8 cellular contexts compared by ENCODE assay signal in the genomic region with DNA sequence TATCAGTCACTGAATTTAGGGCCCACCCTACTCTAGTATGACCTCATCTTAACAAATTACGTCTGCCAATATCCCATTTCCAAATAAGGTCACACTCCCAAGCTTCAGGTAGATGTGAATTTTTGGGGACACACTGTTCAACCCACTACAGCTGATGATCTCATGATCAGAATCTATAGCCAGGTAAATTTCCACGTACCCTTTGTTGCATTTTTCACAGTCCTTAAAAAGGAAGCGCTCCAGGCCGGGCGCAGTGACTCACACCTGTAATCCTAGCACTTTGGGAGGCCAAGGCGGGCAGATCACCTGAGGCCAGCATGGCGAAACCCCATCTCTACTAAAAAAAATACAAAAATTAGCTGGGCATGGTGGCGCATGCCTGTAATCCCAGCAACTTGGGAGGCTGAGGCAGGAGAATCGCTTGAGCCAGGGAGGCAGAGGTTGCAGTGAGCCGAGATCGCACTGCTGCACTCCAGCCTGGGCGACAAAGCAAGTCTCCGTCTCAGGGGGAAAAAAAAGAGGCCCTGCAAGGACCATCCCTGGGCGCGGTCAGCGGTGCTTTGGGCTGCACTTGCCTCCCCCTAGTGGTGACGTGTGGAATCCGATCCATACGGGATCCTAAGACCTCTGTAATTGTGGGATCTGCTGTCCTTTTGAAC. TPM values are rescaled to one million over a fixed set of nuclear protein-coding genes. Genes with fewer than 3 reads are reported as not detected.
DNase-seq lines count a peak whose midpoint lies in the region; ATAC-seq and TF ChIP-seq lines count a peak whose summit lies in the region.
"Not testable (repeated sequence)": the region's sequence is repeated elsewhere in the genome, so short reads cannot be mapped to it uniquely, and the experiment has no call there.

No MANE protein-coding gene starts in this region.

- H3K36me3 ChIP-seq in mesendoderm (ENCODE audit: control insufficient read depth, insufficient read depth, low read length), result not testable (repeated sequence)

- TF ChIP-seq CTCF in CD4-positive, alpha-beta T cell (IDR thresholded peaks at IDR 0.05), result peak; percentile 96
- peak; percentile 93 for TF ChIP-seq CTCF in HFF-Myc (IDR thresholded peaks at IDR 0.05; ENCODE audit: low read depth, low read length, missing control alignments)

- CTCF ChIA-PET in CD4-positive, alpha-beta T cell (lab: Charles Lee), result interaction anchor here (0.7 to 2.3 kb wide), 6 partner anchors 10 to 71 kb away, joined by 3 to 18 read pairs (median 6); partner anchors contain the start of gene P2RX4

- peak; percentile 75 for ATAC-seq in CD4-positive, alpha-beta T cell (ENCODE audit: poor library complexity)

- not testable (repeated sequence) for H3K9ac ChIP-seq in mesendoderm (ENCODE audit: low read length)

- not testable (repeated sequence) for H3K79me2 ChIP-seq in mesendoderm (ENCODE audit: control insufficient read depth, insufficient read depth, low read length)

- not testable (repeated sequence) for H4K8ac ChIP-seq in mesendoderm (ENCODE audit: low read depth, low read length)

- not testable (repeated sequence) for H3K56ac ChIP-seq in mesendoderm (ENCODE audit: low read length)

- POLR2A ChIA-PET in CD4-positive, alpha-beta T cell (lab: Charles Lee), result interaction anchor here (1.3 kb wide), 1 partner anchor 11 kb away, joined by 8 read pairs; no protein-coding TSS in a partner anchor

- not testable (repeated sequence) for H3K9me3 ChIP-seq in CD4-positive, alpha-beta T cell (ENCODE audit: control insufficient read depth, low read length)

- not testable (repeated sequence) for H3K4ac ChIP-seq in mesendoderm (ENCODE audit: low read depth, low read length)

- not testable (repeated sequence) for H4K5ac ChIP-seq in mesendoderm (ENCODE audit: low read length)

- H3K27ac Mint-ChIP-seq in CD4-positive, alpha-beta T cell, result peak overlapping the region; percentile 55

- not testable (repeated sequence) for H3K4me1 ChIP-seq in mesendoderm (ENCODE audit: control insufficient read depth, low read depth, low read length)

- not testable (repeated sequence) for H3K27ac ChIP-seq in CD4-positive, alpha-beta T cell (ENCODE audit: low read depth, low read length); mesendoderm (ENCODE audit: low read depth, low read length)

- intact Hi-C loops in CD4-positive, alpha-beta T cell (cut with DNase I, micrococcal nuclease), result loop anchor here (5.0 to 10.0 kb wide), 3 partner anchors 103 to 173 kb away; no protein-coding TSS in a partner anchor

- H3K4me3 Mint-ChIP-seq in CD4-positive, alpha-beta T cell, result not testable (repeated sequence)

- H3K27me3 Mint-ChIP-seq in CD4-positive, alpha-beta T cell, result not testable (repeated sequence)

- WGBS in mesendoderm (ENCODE audit: extremely low coverage, insufficient coverage, low lambda C conversion rate), result no CpG with 5 or more reads among the region's 19 CpGs

- not testable (repeated sequence) for H2BK5ac ChIP-seq in mesendoderm (ENCODE audit: low read length)

- not testable (repeated sequence) for H2AK5ac ChIP-seq in mesendoderm (ENCODE audit: low read length)

- H2BK120ac ChIP-seq in mesendoderm (ENCODE audit: low read depth, low read length), result not testable (repeated sequence)

- peaks cover 56% of the 10 kb centered on the region for H3K36me3 Mint-ChIP-seq in CD4-positive, alpha-beta T cell (ENCODE audit: low read depth)

- not testable (repeated sequence) for H2BK15ac ChIP-seq in mesendoderm (replicated peaks; ENCODE audit: low read depth)

- H3K4me3 ChIP-seq in HFF-Myc (replicated peaks; ENCODE audit: low read depth, low read length); mesendoderm (ENCODE audit: low read length): not testable (repeated sequence)

- peaks cover 23% of the 10 kb centered on the region for H3K4me1 Mint-ChIP-seq in CD4-positive, alpha-beta T cell (ENCODE audit: low read depth)

- DNase-seq in CD4-positive, alpha-beta T cell, result peak in 8 of 10 experiments; percentile 34 to 62 (median 45)
- DNase-seq in HFF-Myc (ENCODE audit: extremely low read depth, low read depth) (peak; percentile 47), NCI-H446 (lab: John Stamatoyannopoulos, UW) (peak; percentile 15 to 59), T1000 (lab: John Stamatoyannopoulos, UW) (peak; percentile 34), fibroblast of peridontal ligament (ENCODE audit: extremely low read depth) (peak; percentile 74), mesendoderm (peak; percentile 92)
- peak; percentile 59 for DNase-seq in activated naive CD4-positive, alpha-beta T cell treated with anti-CD3 and anti-CD28 coated beads, Interleukin-2, amount 50 U/mL, for 16 hours
- DNase-seq in stimulated activated CD4-positive, alpha-beta T cell treated with anti-CD3 and anti-CD28 coated beads, Interleukin-4, amount 100 ng/mL, for 24 hours, result peak; percentile 70

- not testable (repeated sequence) for H3K27me3 ChIP-seq in CD4-positive, alpha-beta T cell (ENCODE audit: control insufficient read depth, insufficient read depth, low read length); mesendoderm (ENCODE audit: insufficient read depth, low read length, poor library complexity)

- H3K4me2 ChIP-seq in mesendoderm (ENCODE audit: low read length), result not testable (repeated sequence)

- not testable (repeated sequence) for H3K79me1 ChIP-seq in mesendoderm (ENCODE audit: low read length)

- not testable (repeated sequence) for H3K23ac ChIP-seq in mesendoderm (ENCODE audit: low read length)

- not testable (repeated sequence) for H3K9me3 Mint-ChIP-seq in CD4-positive, alpha-beta T cell

- not testable (repeated sequence) for H3K18ac ChIP-seq in mesendoderm (ENCODE audit: low read length)

RNA-seq across cellular contexts. Expression of gene P2RX4, which starts 20.1 kb away (rescaled TPM):
- 10 to 100 TPM; 36.2 to 37.4 TPM for total RNA-seq in CD4-positive, alpha-beta T cell
- polyA plus RNA-seq in mesendoderm (2013, experiment 1 of 2), result 6.0 TPM
- polyA plus RNA-seq in mesendoderm (2013, experiment 2 of 2), result 6.6 TPM

Comparison
In these comparisons a context has a peak if more than half of its experiments do, and no peak if none do; other contexts are left out.
1. DNase-seq: peak in every context shown above with its lines; median percentile 92 in mesendoderm; 74 in fibroblast of peridontal ligament; 70 in stimulated activated CD4-positive, alpha-beta T cell treated with anti-CD3 and anti-CD28 coated beads, Interleukin-4, amount 100 ng/mL, for 24 hours; 59 in activated naive CD4-positive, alpha-beta T cell treated with anti-CD3 and anti-CD28 coated beads, Interleukin-2, amount 50 U/mL, for 16 hours; 47 in HFF-Myc; 45 in CD4-positive, alpha-beta T cell; 37 in NCI-H446; 34 in T1000.